Comparison of ENCODE assay signal across 21 cellular contexts in genomic region chr17:45361976-45362375, GRCh38. TPM values are rescaled to one million over a fixed set of nuclear protein-coding genes. Genes with fewer than 3 reads are reported as not detected.
A peak's percentile ranks its signal among the peaks of the same experiment; 100 is the strongest.
DNase-seq lines count a peak whose midpoint lies in the region; ATAC-seq and TF ChIP-seq lines count a peak whose summit lies in the region.
"Had no signal": no experiment of that assay in that cellular context is flagged by ENCODE, and none has a peak within 500 bp of the region (broad histone marks: within the 10 kb centered on the region; RNA-seq: fewer than 3 reads in every experiment).

No MANE protein-coding gene starts in this region.

- no peaks in the 10 kb centered on the region for H3K36me3 ChIP-seq in BE2C
- no peaks in the 10 kb centered on the region for H3K36me3 ChIP-seq in endodermal cell (ENCODE audit: control insufficient read depth, insufficient read depth, low read length)
- no peaks in the 10 kb centered on the region for H3K36me3 ChIP-seq in WERI-Rb-1
- no peaks in the 10 kb centered on the region for H3K36me3 ChIP-seq in Karpas-422 (ENCODE audit: insufficient read depth, low read length)
- H3K36me3 ChIP-seq in H7 (replicated peaks; ENCODE audit: control insufficient read depth, insufficient read depth, low read length): no peaks in the 10 kb centered on the region
- H3K36me3 ChIP-seq: HAP-1 had no signal

- H3K27me3 ChIP-seq in BE2C (peaks cover 3% of the 10 kb centered on the region; the same call in 1 of the 2 replicates), endodermal cell (ENCODE audit: control insufficient read depth, insufficient read depth, low read length, poor library complexity, severe bottlenecking) (no peaks in the 10 kb centered on the region), WERI-Rb-1 (ENCODE audit: insufficient read depth, low read depth, severe bottlenecking) (no peaks in the 10 kb centered on the region), Karpas-422 (ENCODE audit: low read length) (no peaks in the 10 kb centered on the region), H7 (ENCODE audit: control insufficient read depth, insufficient read depth, low read length) (no peaks in the 10 kb centered on the region)

- no peaks in the 10 kb centered on the region for H3K79me2 ChIP-seq in Karpas-422 (ENCODE audit: low read length)

- TF ChIP-seq CTCF in BE2C (IDR thresholded peaks at IDR 0.05; ENCODE audit: low read depth, low read length) (no peak), endodermal cell (conservative IDR thresholded peaks at IDR 0.05) (no peak), WERI-Rb-1 (IDR thresholded peaks at IDR 0.05; ENCODE audit: low read depth, low read length) (no peak)

- H3K4me3 Mint-ChIP-seq in endodermal cell: no peak overlapping the region
- H3K4me3 Mint-ChIP-seq: CD4-positive, CD25-positive, alpha-beta regulatory T cell had no signal

- H3K4me1 Mint-ChIP-seq in endodermal cell: peaks cover 7% of the 10 kb centered on the region

- no peak for ATAC-seq in sciatic nerve
- ATAC-seq: HepG2 had no signal

- no peaks in the 10 kb centered on the region for H4K20me1 ChIP-seq in Karpas-422 (ENCODE audit: insufficient read depth, low read depth, low read length)

- H2AFZ ChIP-seq in Karpas-422 (ENCODE audit: low read length): no peak overlapping the region

- no peak overlapping the region for H3K27ac Mint-ChIP-seq in endodermal cell
- H3K27ac Mint-ChIP-seq: CD4-positive, CD25-positive, alpha-beta regulatory T cell had no signal

- peaks cover 6% of the 10 kb centered on the region for H3K4me1 ChIP-seq in BE2C
- no peaks in the 10 kb centered on the region for H3K4me1 ChIP-seq in endodermal cell (ENCODE audit: control insufficient read depth, insufficient read depth, low read length)
- H3K4me1 ChIP-seq in Karpas-422 (ENCODE audit: low read length): peaks cover 3% of the 10 kb centered on the region; the same call in 1 of the 2 replicates
- H3K4me1 ChIP-seq: HAP-1 had no signal

- no peaks in the 10 kb centered on the region for H3K36me3 Mint-ChIP-seq in endodermal cell (ENCODE audit: low read depth)

- H3K4me3 ChIP-seq in BE2C (ENCODE audit: low read depth, low read length) (no peak overlapping the region), endodermal cell (ENCODE audit: low read length) (no peak overlapping the region), WERI-Rb-1 (ENCODE audit: low read depth, low read length) (no peak overlapping the region), Karpas-422 (ENCODE audit: low read length) (no peak overlapping the region), H7 (ENCODE audit: insufficient read depth, low read depth, low read length) (no peak overlapping the region)
- H3K4me3 ChIP-seq: HAP-1 had no signal

- H3K9me2 ChIP-seq in Karpas-422 (replicated peaks; ENCODE audit: insufficient read depth, low read length): no peaks in the 10 kb centered on the region

- CTCF ChIA-PET in HEK293T (lab: Yijun Ruan, JAX): interaction anchor here (0.6 kb wide), 1 partner anchor 97 kb away, joined by 3 read pairs; no protein-coding TSS in a partner anchor

- H3K9me3 ChIP-seq in BE2C (no peaks in the 10 kb centered on the region), endodermal cell (ENCODE audit: control insufficient read depth, low read length) (no peaks in the 10 kb centered on the region), WERI-Rb-1 (ENCODE audit: severe bottlenecking) (no peaks in the 10 kb centered on the region), Karpas-422 (ENCODE audit: low read length) (no peaks in the 10 kb centered on the region)
- H3K9me3 ChIP-seq: HAP-1 had no signal

- no peak overlapping the region for H3K9ac ChIP-seq in endodermal cell (ENCODE audit: extremely low read depth, low read length, poor library complexity, severe bottlenecking)
- H3K9ac ChIP-seq in Karpas-422 (ENCODE audit: low read length): no peak overlapping the region
- H3K9ac ChIP-seq: KMS-11 had no signal

- H3K9me3 Mint-ChIP-seq in endodermal cell: no peaks in the 10 kb centered on the region
- H3K9me3 Mint-ChIP-seq: CD4-positive, CD25-positive, alpha-beta regulatory T cell had no signal

- 87 to 97% methylated on average over 3 to 4 of the region's 4 CpGs for WGBS in endodermal cell (ENCODE audit: insufficient coverage in 1 of 2, insufficient read length in 1 of 2), 2 experiments

- H3K4me2 ChIP-seq in Karpas-422 (ENCODE audit: low read depth, low read length, poor library complexity, severe bottlenecking): no peak overlapping the region
- H3K4me2 ChIP-seq: KMS-11 had no signal

- POLR2A ChIA-PET in HEK293T (lab: Yijun Ruan, JAX): no interaction called here

- intact Hi-C loops in sciatic nerve (cut with DNase I): no loop called here

- H3K27ac ChIP-seq in endodermal cell (ENCODE audit: low read depth, low read length): no peak overlapping the region
- H3K27ac ChIP-seq in WERI-Rb-1: no peak overlapping the region
- H3K27ac ChIP-seq in Karpas-422 (ENCODE audit: low read length): no peak overlapping the region
- H3K27ac ChIP-seq: HL-60, KMS-11 had no signal

- H3K27me3 Mint-ChIP-seq in endodermal cell (ENCODE audit: insufficient read depth): peaks cover 13% of the 10 kb centered on the region

- peak; percentile 64 for DNase-seq in BE2C
- peak; percentile 3 for DNase-seq in HEK293T (ENCODE audit: extremely low spot score)
- peak; percentile 37 for DNase-seq in endodermal cell
- peak; percentile 62 for DNase-seq in sciatic nerve (ENCODE audit: low spot score)
- DNase-seq in WERI-Rb-1: no peak
- no peak for DNase-seq in Karpas-422
- no peak for DNase-seq in H7
- DNase-seq: CD4-positive, CD25-positive, alpha-beta regulatory T cell; EL; GF-D8; NCI-H1105 treated with DMSO at 0.1 percent for 48 hours; NCI-H2029 treated with DMSO at 0.1 percent for 48 hours; NCI-H2171; NCI-H345; NCI-H524; OCI-M1; Right ventricle myocardium superior had no signal

TF ChIP-seq in HEK293T, 16 proteins besides CTCF, POLR2A, EP300 and RAD21:
- TF ChIP-seq PKNOX1 (IDR thresholded peaks at IDR 0.05): no peak
- TF ChIP-seq TARDBP (IDR thresholded peaks at IDR 0.05): no peak
- TF ChIP-seq SUZ12 (IDR thresholded peaks at IDR 0.05): no peak
- TF ChIP-seq NFRKB (IDR thresholded peaks at IDR 0.05): no peak
- TF ChIP-seq LEF1 (IDR thresholded peaks at IDR 0.05; ENCODE audit: borderline replicate concordance): no peak
- no peak for TF ChIP-seq ARNT (IDR thresholded peaks at IDR 0.05)
- no peak for TF ChIP-seq SP1 (IDR thresholded peaks at IDR 0.05)
- no peak for TF ChIP-seq HDGF (IDR thresholded peaks at IDR 0.05; ENCODE audit: borderline replicate concordance)
- no peak for TF ChIP-seq BHLHE40 (IDR thresholded peaks at IDR 0.05; ENCODE audit: borderline replicate concordance)
- no peak for TF ChIP-seq FOXA1 (IDR thresholded peaks at IDR 0.05)
- TF ChIP-seq CTBP1 (IDR thresholded peaks at IDR 0.05; ENCODE audit: borderline replicate concordance): no peak
- no peak for TF ChIP-seq L3MBTL2 (conservative IDR thresholded peaks at IDR 0.05)

RNA-seq across cellular contexts. Expression of gene MAP3K14, which starts 45.2 kb away (rescaled TPM):
- 5.5 TPM for polyA plus RNA-seq in BE2C (2012; ENCODE audit: insufficient read depth, insufficient read length, low read depth)
- 1 to 10 TPM; 4.6 to 5.5 TPM for total RNA-seq in endodermal cell
- polyA plus RNA-seq in endodermal cell (2013, experiment 1 of 2): 5.3 TPM
- polyA plus RNA-seq in endodermal cell (2013, experiment 2 of 2): 4.0 TPM
- total RNA-seq in sciatic nerve: 19.1 TPM
- 7.6 and 12.0 TPM in 2 replicates for total RNA-seq in Karpas-422 (2014; rRNA removed; shearing (Covaris generic); ENCODE audit: low replicate concordance)
- total RNA-seq in H7 (2014; rRNA removed; shearing (Covaris generic)): 1.6 TPM in 2 replicates

Comparison
In these comparisons a context has a peak if more than half of its experiments do, and no peak if none do; other contexts are left out.
1. DNase-seq: peak in BE2C (single experiment), HEK293T (single experiment), endodermal cell (single experiment) and sciatic nerve (single experiment); none in WERI-Rb-1 (single experiment), Karpas-422 (single experiment) and H7 (single experiment).